ENCODE assay signal across 8 cellular contexts in the genomic region with DNA sequence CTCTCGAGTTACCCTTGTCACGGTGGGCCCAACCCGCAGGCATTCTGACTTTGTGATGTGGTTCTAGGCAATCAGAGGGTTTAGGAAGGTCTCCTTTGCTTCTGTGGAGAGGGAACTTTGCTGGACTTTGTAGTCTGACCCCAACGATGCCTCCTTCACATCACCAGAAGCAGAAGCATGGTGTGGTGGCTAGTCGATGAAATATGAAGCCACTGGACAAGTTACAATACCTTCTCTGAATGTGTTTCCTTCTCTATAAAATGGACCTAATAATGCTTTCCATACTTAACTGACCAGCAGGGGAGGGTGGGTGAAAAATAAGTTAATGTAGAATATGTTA. TPM values are rescaled to one million over a fixed set of nuclear protein-coding genes. Genes with fewer than 3 reads are reported as not detected.
DNase-seq lines count a peak whose midpoint lies in the region; ATAC-seq and TF ChIP-seq lines count a peak whose summit lies in the region.

No MANE protein-coding gene starts in this region.

- H3K4me3 ChIP-seq in coronary artery (peak overlapping the region; percentile 81), mucosa of descending colon (peak overlapping the region; percentile 39)

- H3K4me1 ChIP-seq in mucosa of descending colon (ENCODE audit: low read depth) = no peaks in the 10 kb centered on the region

- DNase-seq in Right ventricle myocardium superior = no peak
- DNase-seq in cardiac septum (ENCODE audit: low spot score) = no peak
- no peak for DNase-seq in coronary artery (ENCODE audit: low spot score)
- DNase-seq in mucosa of descending colon = no peak
- DNase-seq in activated gamma-delta T cell treated with Interleukin-2 at 50 U/mL for 16 hours = no peak
- DNase-seq in NCI-H82 treated with DMSO at 0.1 percent for 48 hours (lab: John Stamatoyannopoulos, UW; ENCODE audit: unreplicated experiment) = no peak
- DNase-seq in activated CD4-positive, alpha-beta T cell treated with anti-CD3 and anti-CD28 coated beads for 48 hours = no peak

- ATAC-seq in Right ventricle myocardium superior (ENCODE audit: poor library complexity) = peak; percentile 20
- peak; percentile 5 for ATAC-seq in mucosa of descending colon
- ATAC-seq in HG02623 (IDR thresholded peaks at IDR 0.05; ENCODE audit: unreplicated experiment) = no peak

- TF ChIP-seq CTCF in coronary artery (IDR thresholded peaks at IDR 0.05) (no peak), mucosa of descending colon (IDR thresholded peaks at IDR 0.05) (no peak)

- H3K27ac ChIP-seq in coronary artery = peak overlapping the region; percentile 18 to 20

- no peaks in the 10 kb centered on the region for H3K36me3 ChIP-seq in mucosa of descending colon (ENCODE audit: low read depth)

- intact Hi-C loops in Right ventricle myocardium superior (cut with DNase I) = loop anchor here (5.0 kb wide), 1 partner anchor 309 kb away; no protein-coding TSS in a partner anchor
- intact Hi-C loops in cardiac septum (cut with DNase I) = loop anchor here (5.0 kb wide), 1 partner anchor 309 kb away; no protein-coding TSS in a partner anchor
- intact Hi-C loops in mucosa of descending colon (cut with DNase I, micrococcal nuclease) = no loop called here

- no peaks in the 10 kb centered on the region for H3K9me3 ChIP-seq in mucosa of descending colon

RNA-seq across cellular contexts. Expression of gene SPEF2, which starts 0.6 kb away (rescaled TPM):
- total RNA-seq in Right ventricle myocardium superior (1.1 TPM), cardiac septum (2.2 TPM), mucosa of descending colon (1 to 10 TPM; 3.7 to 6.9 (median 4.2) TPM)

Comparison
In these comparisons a context has a peak if more than half of its experiments do, and no peak if none do; other contexts are left out.
1. intact Hi-C loops: an anchor here in Right ventricle myocardium superior (5.0 kb wide) and cardiac septum (5.0 kb wide); none called in mucosa of descending colon.